In genomic region chr2:10514743-10515142, GRCh38 we compare ENCODE assay signal across 14 cellular contexts.
A peak's percentile ranks its signal among the peaks of the same experiment; 100 is the strongest.
DNase-seq lines count a peak whose midpoint lies in the region; ATAC-seq and TF ChIP-seq lines count a peak whose summit lies in the region.
"Had no signal": no experiment of that assay in that cellular context is flagged by ENCODE, and none has a peak within 500 bp of the region (broad histone marks: within the 10 kb centered on the region; RNA-seq: fewer than 3 reads in every experiment).

No MANE protein-coding gene starts in this region.

- H3K4me1 Mint-ChIP-seq in activated CD8-positive, alpha-beta T cell treated with anti-CD3 and anti-CD28 coated beads, Interleukin-2, amount 10 ng/mL, durations not matched to agents 7 days and 5 days (ENCODE audit: low read depth): no peaks in the 10 kb centered on the region
- H3K4me1 Mint-ChIP-seq: activated naive CD8-positive, alpha-beta T cell treated with anti-CD3 and anti-CD28 coated beads, Interleukin-2, amount 10 ng/mL, durations not matched to agents 7 days and 5 days had no signal

- H3K4me1 ChIP-seq in HCT116 (ENCODE audit: control insufficient read depth in 1 of 2, insufficient read depth in 2 of 2, low read length in 2 of 2): peaks cover 0 to 10% of the 10 kb centered on the region in 2 experiments; a peak in 2 of 4 replicates
- H3K4me1 ChIP-seq: BLaER1 had no signal

- H4K20me1 ChIP-seq in HCT116 (ENCODE audit: insufficient read depth): no peaks in the 10 kb centered on the region
- H4K20me1 ChIP-seq: BLaER1 had no signal

- peak; percentile 99 for DNase-seq in A172 (ENCODE audit: low spot score)
- no peak for DNase-seq in HCT116 (ENCODE audit: low read depth, low spot score)
- DNase-seq in RPMI7951 (ENCODE audit: low read depth): peak; percentile 95
- peak; percentile 35 for DNase-seq in fibroblast of the conjunctiva (ENCODE audit: low read depth)
- DNase-seq in stimulated activated CD4-positive, alpha-beta T cell treated with anti-CD3 and anti-CD28 coated beads, Interleukin-4, amount 100 ng/mL, for 24 hours: no peak
- no peak for DNase-seq in NCI-H1930 (lab: John Stamatoyannopoulos, UW)
- DNase-seq in activated CD8-positive, alpha-beta T cell treated with anti-CD3 and anti-CD28 coated beads, Interleukin-2, amount 10 ng/mL, durations not matched to agents 7 days and 5 days: no peak
- DNase-seq: activated CD4-positive, alpha-beta T cell treated with anti-CD3 and anti-CD28 coated beads for 4 hours; activated naive CD8-positive, alpha-beta T cell treated with anti-CD3 and anti-CD28 coated beads, Interleukin-2, amount 10 ng/mL, durations not matched to agents 7 days and 5 days; NCI-H1092 treated with DMSO at 0.1 percent for 48 hours; ovary had no signal

- intact Hi-C loops in HCT116 (cut with micrococcal nuclease): no loop called here

- H3K9me2 ChIP-seq in HCT116 (ENCODE audit: insufficient read depth): no peaks in the 10 kb centered on the region

- no peak overlapping the region for H3K4me3 ChIP-seq in HCT116 (replicated peaks in 1 of 2; ENCODE audit: low read depth in 1 of 2, low read length in 2 of 2)
- H3K4me3 ChIP-seq: BLaER1, ovary had no signal

- H3K27me3 ChIP-seq in HCT116 (ENCODE audit: insufficient read depth, low read length): no peaks in the 10 kb centered on the region
- H3K27me3 ChIP-seq: BLaER1, ovary had no signal

- H3K36me3 Mint-ChIP-seq in activated CD8-positive, alpha-beta T cell treated with anti-CD3 and anti-CD28 coated beads, Interleukin-2, amount 10 ng/mL, durations not matched to agents 7 days and 5 days (ENCODE audit: low read depth): no peaks in the 10 kb centered on the region

- H3K9ac ChIP-seq in HCT116 (ENCODE audit: low read length): no peak overlapping the region
- H3K9ac ChIP-seq: BLaER1 had no signal

- H3K9me3 Mint-ChIP-seq in activated CD8-positive, alpha-beta T cell treated with anti-CD3 and anti-CD28 coated beads, Interleukin-2, amount 10 ng/mL, durations not matched to agents 7 days and 5 days (ENCODE audit: insufficient read depth): no peaks in the 10 kb centered on the region

- CTCF ChIA-PET in HCT116 (lab: Charles Lee): no interaction called here
- CTCF ChIA-PET in activated CD8-positive, alpha-beta T cell treated with anti-CD3 and anti-CD28 coated beads, Interleukin-2, amount 10 ng/mL, durations not matched to agents 7 days and 5 days (lab: Charles Lee): no interaction called here

- no peaks in the 10 kb centered on the region for H3K79me2 ChIP-seq in HCT116 (ENCODE audit: insufficient read depth, low read length)

- no TSS peak for BruUV-seq in HCT116 (replicated peaks; lab: Mats Ljungman, UMichigan)

- TF ChIP-seq RAD21 in HCT116 (IDR thresholded peaks at IDR 0.05; ENCODE audit: low read depth): no peak

- no peak for TF ChIP-seq POLR2A in HCT116 (IDR thresholded peaks at IDR 0.05; ENCODE audit: borderline replicate concordance, extremely low read depth, insufficient read depth, insufficient read length)

- H3K27ac Mint-ChIP-seq in activated CD8-positive, alpha-beta T cell treated with anti-CD3 and anti-CD28 coated beads, Interleukin-2, amount 10 ng/mL, durations not matched to agents 7 days and 5 days: no peak overlapping the region
- H3K27ac Mint-ChIP-seq: activated naive CD8-positive, alpha-beta T cell treated with anti-CD3 and anti-CD28 coated beads, Interleukin-2, amount 10 ng/mL, durations not matched to agents 7 days and 5 days had no signal

- no peak overlapping the region for H3K4me3 Mint-ChIP-seq in activated CD8-positive, alpha-beta T cell treated with anti-CD3 and anti-CD28 coated beads, Interleukin-2, amount 10 ng/mL, durations not matched to agents 7 days and 5 days
- H3K4me3 Mint-ChIP-seq: activated naive CD8-positive, alpha-beta T cell treated with anti-CD3 and anti-CD28 coated beads, Interleukin-2, amount 10 ng/mL, durations not matched to agents 7 days and 5 days had no signal

- no peaks in the 10 kb centered on the region for H3K36me3 ChIP-seq in HCT116 (ENCODE audit: control insufficient read depth in 1 of 2, insufficient read depth in 2 of 2, low read length in 2 of 2)
- H3K36me3 ChIP-seq: BLaER1, ovary had no signal

- POLR2A ChIA-PET in HCT116 (lab: Charles Lee): no interaction called here
- POLR2A ChIA-PET in activated CD8-positive, alpha-beta T cell treated with anti-CD3 and anti-CD28 coated beads, Interleukin-2, amount 10 ng/mL, durations not matched to agents 7 days and 5 days (lab: Charles Lee): no interaction called here

- TF ChIP-seq CTCF in HCT116 (IDR thresholded peaks at IDR 0.05 in 2 of 3, conservative IDR thresholded peaks at IDR 0.05 in 1 of 3; ENCODE audit: borderline replicate concordance in 1 of 3, insufficient read depth in 1 of 3, low read depth in 2 of 3, low read length in 2 of 3): no peak

- H3K27ac ChIP-seq in HCT116 (ENCODE audit: low read depth, low read length): no peak overlapping the region
- H3K27ac ChIP-seq: BLaER1, ovary had no signal

- RAD21 ChIA-PET in HCT116 (lab: Charles Lee; ENCODE audit: low non-redundant PET in 1 of 2, low total read pairs in 2 of 2, uncharacterized antibody in 2 of 2, unreplicated experiment in 2 of 2): interaction anchor here in 1 of 2 experiments (0.6 kb wide), 1 partner anchor 27 kb away, joined by 8 read pairs; no protein-coding TSS in a partner anchor

- H3K4me2 ChIP-seq in HCT116 (ENCODE audit: low read length): peak overlapping the region; percentile 17; the same call in 1 of the 2 replicates
- H3K4me2 ChIP-seq: BLaER1 had no signal

- ATAC-seq in HCT116 (peak; percentile 60; the same call in 1 of the 2 replicates), GM19035 (IDR thresholded peaks at IDR 0.05; ENCODE audit: unreplicated experiment) (no peak)
- ATAC-seq in activated CD8-positive, alpha-beta T cell treated with anti-CD3 and anti-CD28 coated beads, Interleukin-2, amount 10 ng/mL, durations not matched to agents 7 days and 5 days: no peak
- ATAC-seq: Panc1 had no signal

- peaks cover 11% of the 10 kb centered on the region for H3K27me3 Mint-ChIP-seq in activated CD8-positive, alpha-beta T cell treated with anti-CD3 and anti-CD28 coated beads, Interleukin-2, amount 10 ng/mL, durations not matched to agents 7 days and 5 days (ENCODE audit: low read depth)

- H3K9me3 ChIP-seq in HCT116 (ENCODE audit: control insufficient read depth in 1 of 2, insufficient read depth in 1 of 2, low read depth in 1 of 2, low read length in 2 of 2): 0 out of 4 replicates have a peak, but pooled peaks cover 0 to 4% of the 10 kb centered on the region in 2 experiments
- H3K9me3 ChIP-seq: ovary had no signal

- no peak overlapping the region for H2AFZ ChIP-seq in HCT116 (ENCODE audit: low read depth, low read length, poor library complexity, severe bottlenecking)

TF ChIP-seq in HCT116, 20 proteins besides CTCF, POLR2A, EP300 and RAD21:
- TF ChIP-seq EGR1 (IDR thresholded peaks at IDR 0.05; ENCODE audit: low read depth) (no peak), TCF7L2 (IDR thresholded peaks at IDR 0.05; ENCODE audit: borderline replicate concordance, extremely low read depth, insufficient read depth, insufficient read length) (peak; percentile 28), REST (IDR thresholded peaks at IDR 0.05; ENCODE audit: low read depth) (no peak), SRF (IDR thresholded peaks at IDR 0.05; ENCODE audit: low read depth) (no peak), SP1 (IDR thresholded peaks at IDR 0.05; ENCODE audit: low read depth) (peak; percentile 36; the same call in 1 of the 2 replicates), MAX (IDR thresholded peaks at IDR 0.05) (no peak), CEBPB (IDR thresholded peaks at IDR 0.05; ENCODE audit: low read depth) (peak; percentile 51), JUND (IDR thresholded peaks at IDR 0.05) (peak; percentile 35; the same call in 1 of the 2 replicates), FOSL1 (IDR thresholded peaks at IDR 0.05; ENCODE audit: low read depth) (peak; percentile 65)

Comparison
In these comparisons a context has a peak if more than half of its experiments do, and no peak if none do; other contexts are left out.
1. DNase-seq: peak in A172 (single experiment), RPMI7951 (single experiment) and fibroblast of the conjunctiva (single experiment); none in HCT116 (single experiment), stimulated activated CD4-positive, alpha-beta T cell treated with anti-CD3 and anti-CD28 coated beads, Interleukin-4, amount 100 ng/mL, for 24 hours (single experiment), NCI-H1930 (0 of 2) and activated CD8-positive, alpha-beta T cell treated with anti-CD3 and anti-CD28 coated beads, Interleukin-2, amount 10 ng/mL, durations not matched to agents 7 days and 5 days (single experiment).